22 cellular contexts compared by ENCODE assay signal in the genomic region with DNA sequence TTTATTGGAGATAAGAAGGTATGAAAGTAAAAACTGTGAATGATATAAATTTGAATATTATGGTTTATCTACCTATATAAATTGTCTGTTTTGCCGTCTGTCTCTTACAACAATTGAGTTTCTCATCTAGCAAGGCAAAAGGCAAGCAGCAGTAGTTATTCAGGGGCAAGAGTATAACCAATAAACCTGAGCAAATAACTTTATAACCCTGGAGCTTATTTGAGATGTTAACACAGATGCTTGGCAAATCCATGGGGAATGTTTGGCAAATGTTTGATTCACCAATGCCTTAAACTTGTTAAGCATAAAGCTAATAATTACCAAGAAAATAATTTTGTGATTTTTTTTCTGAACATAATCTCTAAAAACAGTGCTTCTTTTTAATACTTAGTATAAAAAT.
"Had no signal": no experiment of that assay in that cellular context is flagged by ENCODE, and none has a peak within 500 bp of the region (broad histone marks: within the 10 kb centered on the region; RNA-seq: fewer than 3 reads in every experiment).

No MANE protein-coding gene starts in this region.

- ATAC-seq: activated CD8-positive, alpha-beta T cell treated with anti-CD3 and anti-CD28 coated beads for 36 hours; activated T-cell treated with anti-CD3 and anti-CD28 coated beads, Interleukin-2, amount 50 U/mL, for 72 hours; activated T-helper 17 cell treated with anti-CD3 and anti-CD28 coated beads, Interleukin-2, amount 50 U/mL, for 72 hours had no signal

- DNase-seq: activated CD4-positive, alpha-beta T cell treated with anti-CD3 and anti-CD28 coated beads, Interleukin-2, amount 10 ng/mL, durations not matched to agents 24 days and 14 days; activated CD4-positive, alpha-beta T cell treated with anti-CD3 and anti-CD28 coated beads, Interleukin-2, amount 50 U/mL, for 4 hours; activated CD8-positive, alpha-beta T cell treated with anti-CD3 and anti-CD28 coated beads for 36 hours; activated effector memory CD4-positive, alpha-beta T cell treated with anti-CD3 and anti-CD28 coated beads, Interleukin-2, amount 50 U/mL, for 16 hours; activated naive CD4-positive, alpha-beta T cell; activated naive CD4-positive, alpha-beta T cell treated with anti-CD3 and anti-CD28 coated beads, Interleukin-2, amount 50 U/mL, for 16 hours; activated naive CD8-positive, alpha-beta T cell treated with anti-CD3 and anti-CD28 coated beads for 36 hours; activated T-cell treated with anti-CD3 and anti-CD28 coated beads, Interleukin-2, amount 50 U/mL, for 1 hour; activated T-cell treated with anti-CD3 and anti-CD28 coated beads, Interleukin-2, amount 50 U/mL, for 72 hours; amniotic stem cell; aorta; brain microvascular endothelial cell; central memory CD4-positive, alpha-beta T cell; NCI-H1092 treated with DMSO at 0.1 percent for 48 hours; NCI-H146; NCI-H187; NCI-H2171 treated with DMSO at 0.1 percent for 48 hours; NCI-H2227 treated with DMSO at 0.1 percent for 48 hours; NCI-H446; Right ventricle myocardium superior; T1000 had no signal
